Comparison of ENCODE assay signal across 8 cellular contexts in the genomic region with DNA sequence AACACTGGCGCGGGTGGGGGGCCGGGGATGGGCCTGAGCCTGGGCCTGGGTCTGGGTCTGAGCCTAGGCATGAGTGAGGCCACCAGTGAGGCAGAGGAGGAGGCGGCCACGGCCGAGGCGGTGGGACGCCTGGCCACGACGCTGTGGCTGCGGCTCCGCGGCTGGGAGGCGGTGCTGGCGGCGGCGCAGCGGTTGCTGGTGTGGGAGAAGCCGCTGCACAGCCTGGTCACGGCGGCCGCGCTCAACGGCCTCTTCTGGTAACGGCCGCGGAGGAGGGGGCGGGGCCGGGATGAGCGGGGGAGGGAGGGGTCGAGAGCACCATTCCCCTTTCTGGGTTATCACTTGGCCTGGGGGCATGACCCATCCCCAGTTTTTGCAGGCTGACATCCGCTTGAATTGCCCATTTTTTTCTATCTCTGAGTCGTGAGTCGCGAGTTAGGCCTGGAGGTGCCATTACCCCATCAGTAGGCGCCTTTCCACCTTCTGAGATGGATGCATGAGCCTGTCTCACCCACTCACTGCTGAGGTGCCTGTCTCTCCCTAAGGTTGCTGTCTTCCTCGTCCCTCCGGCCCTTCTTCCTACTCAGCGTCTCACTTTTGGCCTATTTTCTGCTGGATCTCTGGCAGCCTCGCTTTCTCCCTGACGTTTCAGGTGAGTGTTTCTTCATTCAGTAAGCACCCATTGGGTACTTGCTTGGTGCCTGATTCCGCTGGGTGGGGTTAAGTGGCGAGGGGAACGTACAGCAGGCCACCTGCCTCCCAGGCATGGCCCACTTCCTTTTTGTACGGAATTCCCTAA. TPM values are rescaled to one million over a fixed set of nuclear protein-coding genes. Genes with fewer than 3 reads are reported as not detected.
DNase-seq lines count a peak whose midpoint lies in the region; ATAC-seq and TF ChIP-seq lines count a peak whose summit lies in the region.

No MANE protein-coding gene starts in this region.

- peak overlapping the region; percentile 99 for H3K56ac ChIP-seq in mesendoderm (ENCODE audit: low read length)

- WGBS in mesendoderm (ENCODE audit: extremely low coverage, insufficient coverage, low lambda C conversion rate): no CpG with 5 or more reads among the region's 45 CpGs

- DNase-seq in DND-41 (peak; percentile 44), HuH-7 (ENCODE audit: low spot score) (peak; percentile 39), mesendoderm (peak; percentile 54), DMS114 treated with DMSO at 0.1 percent for 48 hours (lab: John Stamatoyannopoulos, UW; ENCODE audit: unreplicated experiment) (no peak)
- peak; percentile 28 for DNase-seq in effector CD4-positive, alpha-beta T cell
- no peak for DNase-seq in stimulated activated naive CD8-positive, alpha-beta T cell treated with anti-CD3 and anti-CD28 coated beads, Interleukin-15, amount 100 ng/mL, for 72 hours

- H3K79me1 ChIP-seq in mesendoderm (ENCODE audit: low read length): peaks cover 15% of the 10 kb centered on the region

- peak overlapping the region; percentile 97 for H3K9ac ChIP-seq in DND-41 (ENCODE audit: low read depth, low read length)
- peak overlapping the region; percentile 93 for H3K9ac ChIP-seq in mesendoderm (ENCODE audit: low read length)

- H3K27me3 Mint-ChIP-seq in stimulated activated naive CD8-positive, alpha-beta T cell treated with anti-CD3 and anti-CD28 coated beads, Interleukin-15, amount 100 ng/mL, for 72 hours: no peaks in the 10 kb centered on the region

- peaks cover 68% of the 10 kb centered on the region for H3K4me1 Mint-ChIP-seq in stimulated activated naive CD8-positive, alpha-beta T cell treated with anti-CD3 and anti-CD28 coated beads, Interleukin-15, amount 100 ng/mL, for 72 hours

- H3K9me3 Mint-ChIP-seq in stimulated activated naive CD8-positive, alpha-beta T cell treated with anti-CD3 and anti-CD28 coated beads, Interleukin-15, amount 100 ng/mL, for 72 hours: no peaks in the 10 kb centered on the region

- TF ChIP-seq CTCF in DND-41 (IDR thresholded peaks at IDR 0.05; ENCODE audit: borderline replicate concordance, extremely low read depth, low read length, poor library complexity, severe bottlenecking) (no peak), WI38 (IDR thresholded peaks at IDR 0.05; ENCODE audit: low read depth, low read length) (no peak)

- no peak overlapping the region for H4K5ac ChIP-seq in mesendoderm (ENCODE audit: low read length)

- peaks cover 39% of the 10 kb centered on the region for H3K4me1 ChIP-seq in DND-41 (ENCODE audit: insufficient read depth, low read length)
- peaks cover 3% of the 10 kb centered on the region for H3K4me1 ChIP-seq in mesendoderm (ENCODE audit: control insufficient read depth, low read depth, low read length)

- H3K36me3 ChIP-seq in DND-41 (ENCODE audit: insufficient read depth, low read length) (peaks cover 58% of the 10 kb centered on the region), mesendoderm (ENCODE audit: control insufficient read depth, insufficient read depth, low read length) (peaks cover 5% of the 10 kb centered on the region)

- H3K27me3 ChIP-seq in DND-41 (ENCODE audit: insufficient read depth, low read length, poor library complexity): no peaks in the 10 kb centered on the region
- H3K27me3 ChIP-seq in mesendoderm (ENCODE audit: insufficient read depth, low read length, poor library complexity): no peaks in the 10 kb centered on the region

- H2BK15ac ChIP-seq in mesendoderm (replicated peaks; ENCODE audit: low read depth): no peak overlapping the region

- H3K4me2 ChIP-seq in DND-41 (ENCODE audit: insufficient read depth, low read length) (peak overlapping the region; percentile 99), mesendoderm (ENCODE audit: low read length) (peak overlapping the region; percentile 67)

- H3K27ac Mint-ChIP-seq in stimulated activated naive CD8-positive, alpha-beta T cell treated with anti-CD3 and anti-CD28 coated beads, Interleukin-15, amount 100 ng/mL, for 72 hours: peak overlapping the region; percentile 79 to 85

- H3K9me3 ChIP-seq in DND-41 (ENCODE audit: insufficient read depth, low read length, severe bottlenecking): no peaks in the 10 kb centered on the region

- H2AK5ac ChIP-seq in mesendoderm (ENCODE audit: low read length): no peak overlapping the region

- no peak overlapping the region for H4K8ac ChIP-seq in mesendoderm (ENCODE audit: low read depth, low read length)

- H3K4me3 ChIP-seq in DND-41 (ENCODE audit: low read depth in 1 of 2, low read length in 2 of 2) (peak overlapping the region; percentile 67 to 97), WI38 (ENCODE audit: low read depth, low read length) (peak overlapping the region; percentile 65), mesendoderm (ENCODE audit: low read length) (peak overlapping the region; percentile 86)

- H2AFZ ChIP-seq in DND-41 (ENCODE audit: low read depth, low read length): peak overlapping the region; percentile 68

- H3K79me2 ChIP-seq in DND-41 (ENCODE audit: insufficient read depth, low read length) (peaks cover 43% of the 10 kb centered on the region), mesendoderm (ENCODE audit: control insufficient read depth, insufficient read depth, low read length) (peaks cover 2% of the 10 kb centered on the region)

- no peak overlapping the region for H3K23ac ChIP-seq in mesendoderm (ENCODE audit: low read length)

- H2BK5ac ChIP-seq in mesendoderm (ENCODE audit: low read length): no peak overlapping the region

- ATAC-seq in DND-41 (ENCODE audit: insufficient read depth, low read depth) (0 out of 3 replicates have a peak, but pooled peaks have one; percentile 1), GM21423 (IDR thresholded peaks at IDR 0.05; ENCODE audit: unreplicated experiment) (peak; percentile 5)
- ATAC-seq in stimulated activated naive CD8-positive, alpha-beta T cell treated with anti-CD3 and anti-CD28 coated beads, Interleukin-15, amount 100 ng/mL, for 72 hours: peak; percentile 2

- H4K20me1 ChIP-seq in DND-41 (ENCODE audit: insufficient read depth, low read length): peaks cover 25% of the 10 kb centered on the region; the same call in 1 of the 2 replicates

- peak overlapping the region; percentile 73 for H3K4ac ChIP-seq in mesendoderm (ENCODE audit: low read depth, low read length)

- H2BK120ac ChIP-seq in mesendoderm (ENCODE audit: low read depth, low read length): no peak overlapping the region

- H3K18ac ChIP-seq in mesendoderm (ENCODE audit: low read length): peak overlapping the region; percentile 71

- H3K27ac ChIP-seq in DND-41 (ENCODE audit: low read length): peak overlapping the region; percentile 99
- peak overlapping the region; percentile 68 for H3K27ac ChIP-seq in mesendoderm (ENCODE audit: low read depth, low read length)

- peak overlapping the region; percentile 73 to 87 for H3K4me3 Mint-ChIP-seq in stimulated activated naive CD8-positive, alpha-beta T cell treated with anti-CD3 and anti-CD28 coated beads, Interleukin-15, amount 100 ng/mL, for 72 hours

RNA-seq across cellular contexts. Expression of a gene that starts 0.5 kb away (rescaled TPM):
- polyA plus RNA-seq in mesendoderm (2013, experiment 1 of 2): 25.3 TPM
- polyA plus RNA-seq in mesendoderm (2013, experiment 2 of 2): 26.0 TPM

RNA-seq across cellular contexts. Expression of a gene that starts 1.9 kb away (rescaled TPM):
- 20.4 TPM for polyA plus RNA-seq in mesendoderm (2013, experiment 1 of 2)
- polyA plus RNA-seq in mesendoderm (2013, experiment 2 of 2): 20.2 TPM

RNA-seq across cellular contexts. Expression of a gene that starts 8.7 kb away (rescaled TPM):
- polyA plus RNA-seq in mesendoderm (2013, experiment 1 of 2): 0.25 TPM
- 0.03 TPM for polyA plus RNA-seq in mesendoderm (2013, experiment 2 of 2)

RNA-seq across cellular contexts. Expression of a gene that starts 18.0 kb away (rescaled TPM):
- 17.6 TPM for polyA plus RNA-seq in mesendoderm (2013, experiment 1 of 2)
- 17.5 TPM for polyA plus RNA-seq in mesendoderm (2013, experiment 2 of 2)

RNA-seq across cellular contexts. Expression of a gene that starts 28.0 kb away (rescaled TPM):
- 15.2 TPM for polyA plus RNA-seq in mesendoderm (2013, experiment 1 of 2)
- polyA plus RNA-seq in mesendoderm (2013, experiment 2 of 2): 16.0 TPM

Comparison
In these comparisons a context has a peak if more than half of its experiments do, and no peak if none do; other contexts are left out.
1. DNase-seq: peak in DND-41 (single experiment), HuH-7 (single experiment), effector CD4-positive, alpha-beta T cell (single experiment) and mesendoderm (single experiment); none in stimulated activated naive CD8-positive, alpha-beta T cell treated with anti-CD3 and anti-CD28 coated beads, Interleukin-15, amount 100 ng/mL, for 72 hours (0 of 2) and DMS114 treated with DMSO at 0.1 percent for 48 hours (single experiment).
2. Peak in every context shown above with its lines, with median percentiles within 50 percentile points of each other: ATAC-seq and H3K4me3 ChIP-seq.